20 cellular contexts compared by ENCODE assay signal in genomic region chr5:4553130-4553529, GRCh38.
DNase-seq lines count a peak whose midpoint lies in the region; ATAC-seq, FAIRE-seq and TF ChIP-seq lines count a peak whose summit lies in the region.
"Had no signal": no experiment of that assay in that cellular context is flagged by ENCODE, and none has a peak within 500 bp of the region (broad histone marks: within the 10 kb centered on the region; RNA-seq: fewer than 3 reads in every experiment).

No MANE protein-coding gene starts in this region.

- intact Hi-C loops in K562 (cut with micrococcal nuclease), result no loop called here
- intact Hi-C loops in heart right ventricle (cut with DNase I), result no loop called here

- BruUV-seq in K562 (replicated peaks; lab: Mats Ljungman, UMichigan), result no TSS peak

- in situ Hi-C loops in K562 (cut with MboI), result no loop called here

- peak overlapping the region; percentile 62; the same call in 1 of the 2 replicates for H3K9ac ChIP-seq in DND-41 (ENCODE audit: low read depth, low read length)
- H3K9ac ChIP-seq in OCI-LY3 (ENCODE audit: low read length), result no peak overlapping the region
- no peak overlapping the region for H3K9ac ChIP-seq in K562 (ENCODE audit: insufficient read depth in 1 of 2, low read depth in 2 of 2, low read length in 2 of 2)

- H3K27me3 ChIP-seq in DND-41 (ENCODE audit: insufficient read depth, low read length, poor library complexity) (no peaks in the 10 kb centered on the region), OCI-LY3 (ENCODE audit: low read depth, low read length) (no peaks in the 10 kb centered on the region), K562 (ENCODE audit: control insufficient read depth in 2 of 2, insufficient read depth in 2 of 2, low read length in 2 of 2) (no peaks in the 10 kb centered on the region), heart right ventricle (peaks cover 0 to 3% (median 0%) of the 10 kb centered on the region in 7 donors)
- H3K27me3 ChIP-seq: BE2C had no signal

- ATAC-seq in DND-41 (ENCODE audit: insufficient read depth, low read depth), result no peak
- ATAC-seq in K562, result no peak
- no peak for ATAC-seq in heart right ventricle

- DNase-seq in DND-41 (no peak), K562 (ENCODE audit: extremely low read depth in 1 of 4, low spot score in 3 of 4) (no peak), DMS153 treated with DMSO at 0.1 percent for 48 hours (lab: John Stamatoyannopoulos, UW; ENCODE audit: unreplicated experiment) (no peak), medulla oblongata (ENCODE audit: extremely low spot score) (no peak), heart right ventricle (no peak)
- DNase-seq: BE2C; CD4-positive, alpha-beta T cell; COR-L47; DMS79 treated with DMSO at 0.1 percent for 48 hours; NCI-H1048; NCI-H1436; NCI-H1930; NCI-H226; NCI-H510A treated with DMSO at 0.1 percent for 48 hours; NCI-H774; NK-92 treated with Interleukin-12 subunit alpha and Interleukin-12 subunit beta, amount 100 ng/mL, for 24 hours had no signal

- H2AFZ ChIP-seq in DND-41 (ENCODE audit: low read depth, low read length) (peak overlapping the region; percentile 15; the same call in 1 of the 2 replicates), OCI-LY3 (ENCODE audit: low read depth, low read length) (no peak overlapping the region), K562 (ENCODE audit: low read depth, low read length) (no peak overlapping the region)

- CTCF ChIA-PET in K562 (lab: Yijun Ruan, JAX; ENCODE audit: low intra/inter-chr PET ratio), result no interaction called here

- TF ChIP-seq EP300 in K562 (IDR thresholded peaks at IDR 0.05; ENCODE audit: low read length), result no peak

- no peak overlapping the region for H3K4me3 ChIP-seq in DND-41 (ENCODE audit: low read depth in 1 of 2, low read length in 2 of 2)
- H3K4me3 ChIP-seq in OCI-LY3 (ENCODE audit: low read length), result no peak overlapping the region
- H3K4me3 ChIP-seq in K562, result no peak overlapping the region
- H3K4me3 ChIP-seq in heart right ventricle, result no peak overlapping the region

- H4K20me1 ChIP-seq in DND-41 (ENCODE audit: insufficient read depth, low read length) (no peaks in the 10 kb centered on the region), OCI-LY3 (ENCODE audit: insufficient read depth, low read length) (no peaks in the 10 kb centered on the region), K562 (replicated peaks; ENCODE audit: control insufficient read depth, insufficient read depth, low read length) (no peaks in the 10 kb centered on the region)

- H3K27ac ChIP-seq in DND-41 (ENCODE audit: low read length) (peak overlapping the region; percentile 99), KOPT-K1 (ENCODE audit: low read depth, low read length, poor library complexity, severe bottlenecking) (peak overlapping the region; percentile 100), OCI-LY3 (ENCODE audit: low read length) (no peak overlapping the region), K562 (ENCODE audit: extremely low read depth, low read depth, low read length) (no peak overlapping the region), heart right ventricle (no peak overlapping the region)

- H3K9me3 ChIP-seq in DND-41 (ENCODE audit: insufficient read depth, low read length, severe bottlenecking) (no peaks in the 10 kb centered on the region), KOPT-K1 (ENCODE audit: insufficient read depth, low read length, poor library complexity, severe bottlenecking) (no peaks in the 10 kb centered on the region), OCI-LY3 (ENCODE audit: insufficient read depth, low read length) (no peaks in the 10 kb centered on the region), K562 (replicated peaks; ENCODE audit: control insufficient read depth, insufficient read depth, low read depth, low read length) (no peaks in the 10 kb centered on the region), heart right ventricle (peaks cover 0 to 4% (median 0%) of the 10 kb centered on the region in 11 donors)

- peaks cover 100% of the 10 kb centered on the region for H3K4me1 ChIP-seq in DND-41 (ENCODE audit: insufficient read depth, low read length)
- peaks cover 16% of the 10 kb centered on the region for H3K4me1 ChIP-seq in OCI-LY3 (ENCODE audit: low read length)
- no peaks in the 10 kb centered on the region for H3K4me1 ChIP-seq in K562 (replicated peaks in 1 of 2; ENCODE audit: control insufficient read depth in 2 of 2, insufficient read depth in 2 of 2, low read length in 2 of 2)
- no peaks in the 10 kb centered on the region for H3K4me1 ChIP-seq in heart right ventricle
- H3K4me1 ChIP-seq: BE2C had no signal

- no peak overlapping the region for H3K4me2 ChIP-seq in DND-41 (ENCODE audit: insufficient read depth, low read length)
- 0 out of 2 replicates have a peak overlapping the region, but pooled peaks have one; percentile 4 for H3K4me2 ChIP-seq in OCI-LY3 (ENCODE audit: low read length)
- H3K4me2 ChIP-seq in K562 (ENCODE audit: insufficient read depth, low read length), result no peak overlapping the region

- H3K36me3 ChIP-seq in DND-41 (ENCODE audit: insufficient read depth, low read length) (no peaks in the 10 kb centered on the region), KOPT-K1 (ENCODE audit: insufficient read depth, low read length) (no peaks in the 10 kb centered on the region), OCI-LY3 (replicated peaks; ENCODE audit: low read depth, low read length) (no peaks in the 10 kb centered on the region), K562 (ENCODE audit: control insufficient read depth, insufficient read depth, low read length) (no peaks in the 10 kb centered on the region), heart right ventricle (no peaks in the 10 kb centered on the region)
- H3K36me3 ChIP-seq: BE2C had no signal

- FAIRE-seq in K562 (lab: Jason Lieb, UNC), result no peak
- FAIRE-seq: GM18507, RCC 7860 had no signal

- no peak for TF ChIP-seq POLR2A in K562 (conservative IDR thresholded peaks at IDR 0.05)

- POLR2A ChIA-PET in K562 (lab: Yijun Ruan, JAX), result no interaction called here

- no peak for TF ChIP-seq RAD21 in K562 (CRISPR knock-in tag; conservative IDR thresholded peaks at IDR 0.05 in 1 of 2, IDR thresholded peaks at IDR 0.05 in 1 of 2)

- TF ChIP-seq CTCF in DND-41 (IDR thresholded peaks at IDR 0.05; ENCODE audit: borderline replicate concordance, extremely low read depth, low read length, poor library complexity, severe bottlenecking), result no peak
- TF ChIP-seq CTCF in OCI-LY3 (IDR thresholded peaks at IDR 0.05; ENCODE audit: low read depth, low read length), result no peak
- no peak for TF ChIP-seq CTCF in K562 (IDR thresholded peaks at IDR 0.05 in 2 of 3, conservative IDR thresholded peaks at IDR 0.05 in 1 of 3; ENCODE audit: insufficient read depth in 2 of 3, low read depth in 1 of 3, low read length in 3 of 3)
- no peak for TF ChIP-seq CTCF in heart right ventricle (IDR thresholded peaks at IDR 0.05)

- no peaks in the 10 kb centered on the region for H3K9me1 ChIP-seq in K562 (ENCODE audit: control insufficient read depth, insufficient read depth, low read length)

- H3K79me2 ChIP-seq in DND-41 (ENCODE audit: insufficient read depth, low read length) (peaks cover 8% of the 10 kb centered on the region), OCI-LY3 (ENCODE audit: low read length) (no peaks in the 10 kb centered on the region), K562 (ENCODE audit: control insufficient read depth, insufficient read depth, low read length) (no peaks in the 10 kb centered on the region)

TF ChIP-seq in K562, 482 proteins besides CTCF, POLR2A, EP300 and RAD21:
- TF ChIP-seq ZNF263 (CRISPR knock-in tag; IDR thresholded peaks at IDR 0.05; ENCODE audit: borderline replicate concordance) (no peak), SPI1 (IDR thresholded peaks at IDR 0.05; ENCODE audit: borderline replicate concordance, low read depth, low read length) (peak; percentile 69)

Comparison
In these comparisons a context has a peak if more than half of its experiments do, and no peak if none do; other contexts are left out.
1. H3K27ac ChIP-seq: peak in DND-41 (single experiment) and KOPT-K1 (single experiment); none in OCI-LY3 (single experiment), K562 (single experiment) and heart right ventricle (0 of 10).